13 cellular contexts compared by ENCODE assay signal in genomic region chr2:96071087-96071976, GRCh38. TPM values are rescaled to one million over a fixed set of nuclear protein-coding genes. Genes with fewer than 3 reads are reported as not detected.
A peak's percentile ranks its signal among the peaks of the same experiment; 100 is the strongest.
DNase-seq lines count a peak whose midpoint lies in the region; ATAC-seq and TF ChIP-seq lines count a peak whose summit lies in the region.
"Not testable (repeated sequence)": the region's sequence is repeated elsewhere in the genome, so short reads cannot be mapped to it uniquely, and the experiment has no call there.
"Had no signal": no experiment of that assay in that cellular context is flagged by ENCODE, and none has a peak within 500 bp of the region (broad histone marks: within the 10 kb centered on the region; RNA-seq: fewer than 3 reads in every experiment).

No MANE protein-coding gene starts in this region.

- not testable (repeated sequence) for H4K91ac ChIP-seq in H9 (ENCODE audit: insufficient read length, low read depth, low read length)

- H3K36me3 Mint-ChIP-seq in H9 (ENCODE audit: insufficient read depth in 1 of 3, low read depth in 3 of 3); activated CD4-positive, alpha-beta T cell treated with anti-CD3 and anti-CD28 coated beads, Interleukin-2, amount 10 ng/mL, durations not matched to agents 24 days and 14 days (ENCODE audit: low read depth); nephron progenitor cell (ENCODE audit: low read depth): not testable (repeated sequence)

- H3K14ac ChIP-seq in H9 (ENCODE audit: insufficient read depth, low read length), result not testable (repeated sequence)

- H3K36me3 ChIP-seq in psoas muscle (ENCODE audit: insufficient read depth in 1 of 2, low read depth in 1 of 2), result not testable (repeated sequence)

- H3K9me3 ChIP-seq in H9 (ENCODE audit: control insufficient read depth, low read depth, low read length); psoas muscle: not testable (repeated sequence)

- ATAC-seq in Right ventricle myocardium inferior (peak; percentile 63), psoas muscle (peak in 3 of 4 donors; percentile 43 to 70 (median 66))

- no CpG with 5 or more reads among the region's 16 CpGs for WGBS in H9 (ENCODE audit: extremely low coverage, insufficient read length, low lambda C conversion rate)
- 46 to 60% (median 50%) methylated on average over 15 to 16 of the region's 16 CpGs for WGBS in psoas muscle, 3 donors

- H3K27ac Mint-ChIP-seq in H9, result peak overlapping the region in 2 of 3 experiments; percentile 44 to 62; a peak in 4 of 7 replicates
- not testable (repeated sequence) for H3K27ac Mint-ChIP-seq in activated CD4-positive, alpha-beta T cell treated with anti-CD3 and anti-CD28 coated beads, Interleukin-2, amount 10 ng/mL, durations not matched to agents 24 days and 14 days
- H3K27ac Mint-ChIP-seq in nephron progenitor cell, result peak overlapping the region; percentile 25

- not testable (repeated sequence) for H3K23me2 ChIP-seq in H9 (ENCODE audit: insufficient read length, low read depth, low read length, poor library complexity, severe bottlenecking)

- not testable (repeated sequence) for H3T11ph ChIP-seq in H9 (ENCODE audit: low read length)

- H3K9me3 Mint-ChIP-seq in H9; activated CD4-positive, alpha-beta T cell treated with anti-CD3 and anti-CD28 coated beads, Interleukin-2, amount 10 ng/mL, durations not matched to agents 24 days and 14 days: not testable (repeated sequence)
- H3K9me3 Mint-ChIP-seq in nephron progenitor cell, result peaks cover 20% of the 10 kb centered on the region

- H3K56ac ChIP-seq in H9 (ENCODE audit: insufficient read length, low read depth, low read length), result not testable (repeated sequence)

- intact Hi-C loops in activated CD4-positive, alpha-beta T cell treated with anti-CD3 and anti-CD28 coated beads, Interleukin-2, amount 10 ng/mL, durations not matched to agents 24 days and 14 days (cut with micrococcal nuclease); psoas muscle (cut with DNase I): not testable (repeated sequence)
- intact Hi-C loops in Right ventricle myocardium inferior (cut with DNase I), result loop anchor here (5.0 kb wide), 1 partner anchor 41 kb away; no protein-coding TSS in a partner anchor

- not testable (repeated sequence) for H3K27ac ChIP-seq in H9 (ENCODE audit: insufficient read length, low read depth, low read length); psoas muscle
- H3K27ac ChIP-seq in layer of hippocampus (ENCODE audit: low read depth, low read length), result peak overlapping the region; percentile 77

- H3K18ac ChIP-seq in H9 (ENCODE audit: insufficient read length, low read depth, low read length), result not testable (repeated sequence)

- peaks cover 3 to 12% of the 10 kb centered on the region in 2 experiments for H3K4me1 Mint-ChIP-seq in H9
- H3K4me1 Mint-ChIP-seq in activated CD4-positive, alpha-beta T cell treated with anti-CD3 and anti-CD28 coated beads, Interleukin-2, amount 10 ng/mL, durations not matched to agents 24 days and 14 days, result not testable (repeated sequence)
- peaks cover 30% of the 10 kb centered on the region for H3K4me1 Mint-ChIP-seq in nephron progenitor cell

- not testable (repeated sequence) for H3K4me2 ChIP-seq in H9 (ENCODE audit: insufficient read depth, insufficient read length, low read length)

- H3K27me3 ChIP-seq in H9 (ENCODE audit: insufficient read depth, low read length); layer of hippocampus (ENCODE audit: control insufficient read depth, insufficient read depth, low read length); psoas muscle (ENCODE audit: insufficient read depth in 3 of 3, low read length in 2 of 3): not testable (repeated sequence)

- not testable (repeated sequence) for H4K20me1 ChIP-seq in H9 (ENCODE audit: control insufficient read depth, insufficient read depth, insufficient read length)

- H2AK5ac ChIP-seq in H9 (ENCODE audit: insufficient read length, low read length), result not testable (repeated sequence)

- H3K4me3 Mint-ChIP-seq in H9; activated CD4-positive, alpha-beta T cell treated with anti-CD3 and anti-CD28 coated beads, Interleukin-2, amount 10 ng/mL, durations not matched to agents 24 days and 14 days; nephron progenitor cell: not testable (repeated sequence)

- not testable (repeated sequence) for H2BK20ac ChIP-seq in H9 (ENCODE audit: low read depth, low read length, poor library complexity, severe bottlenecking)

- H4K5ac ChIP-seq in H9 (ENCODE audit: insufficient read length, low read depth, low read length), result not testable (repeated sequence)

- H2BK12ac ChIP-seq in H9 (ENCODE audit: insufficient read length, low read depth, low read length), result not testable (repeated sequence)

- not testable (repeated sequence) for TF ChIP-seq CTCF in H9 (conservative IDR thresholded peaks at IDR 0.05); nephron progenitor cell (IDR thresholded peaks at IDR 0.05); psoas muscle (IDR thresholded peaks at IDR 0.05)

- not testable (repeated sequence) for H2BK5ac ChIP-seq in H9 (ENCODE audit: insufficient read length, low read length)

- DNase-seq in H9, nephron progenitor cell, psoas muscle: not testable (repeated sequence)
- peak; percentile 46 for DNase-seq in activated CD4-positive, alpha-beta T cell treated with anti-CD3 and anti-CD28 coated beads, Interleukin-2, amount 10 ng/mL, durations not matched to agents 24 days and 14 days
- DNase-seq in cerebellar cortex (ENCODE audit: low spot score), result peak; percentile 73
- peak; percentile 23 for DNase-seq in Right ventricle myocardium inferior (ENCODE audit: missing footprints)

- H3K9ac ChIP-seq in H9 (ENCODE audit: extremely low read depth, insufficient read length, low read length), result not testable (repeated sequence)

- not testable (repeated sequence) for H3K4me1 ChIP-seq in H9 (ENCODE audit: insufficient read depth, low read length); psoas muscle

- H3K23ac ChIP-seq in H9 (ENCODE audit: insufficient read length, low read depth, low read length), result not testable (repeated sequence)

- H3K4me3 ChIP-seq in psoas muscle, result not testable (repeated sequence)

- H3K27me3 Mint-ChIP-seq in H9 (ENCODE audit: low read depth); activated CD4-positive, alpha-beta T cell treated with anti-CD3 and anti-CD28 coated beads, Interleukin-2, amount 10 ng/mL, durations not matched to agents 24 days and 14 days; nephron progenitor cell (ENCODE audit: low read depth, poor library complexity): not testable (repeated sequence)

- not testable (repeated sequence) for H2BK120ac ChIP-seq in H9 (ENCODE audit: low read depth, low read length, poor library complexity, severe bottlenecking)

- H2AFZ ChIP-seq in H9 (ENCODE audit: low read length), result not testable (repeated sequence)

- H2BK15ac ChIP-seq in H9 (ENCODE audit: low read depth, low read length), result not testable (repeated sequence)

- not testable (repeated sequence) for H3K79me2 ChIP-seq in H9 (ENCODE audit: insufficient read depth, low read length)

- H4K8ac ChIP-seq in H9 (replicated peaks; ENCODE audit: insufficient read length, low read depth, low read length), result not testable (repeated sequence)

- not testable (repeated sequence) for H3K79me1 ChIP-seq in H9 (ENCODE audit: insufficient read depth, low read depth, low read length, poor library complexity, severe bottlenecking)

- H3K4ac ChIP-seq in H9 (ENCODE audit: low read depth, low read length), result not testable (repeated sequence)

RNA-seq across cellular contexts. Expression of gene GPAT2, which starts 36.6 kb away (rescaled TPM):
- total RNA-seq in H9 (2021) (0.17 TPM in 1 of 2 replicates, not detected in the other), Right ventricle myocardium inferior (6.1 TPM), psoas muscle (1 to 10 TPM; 6.2 to 7.8 (median 6.7) TPM)
- total RNA-seq in activated CD4-positive, alpha-beta T cell treated with anti-CD3 and anti-CD28 coated beads, Interleukin-2, amount 10 ng/mL, durations not matched to agents 24 days and 14 days, result 20.4 and 22.6 TPM in 2 replicates
- polyA plus RNA-seq in psoas muscle, result 1 to 10 TPM; 3.2 to 6.9 (median 6.1) TPM
- total RNA-seq: Calu3, Daoy, PC-3, RPMI7951 had no signal

RNA-seq across cellular contexts. Expression of gene ADRA2B, which starts 45.0 kb away (rescaled TPM):
- total RNA-seq in H9 (2021) (2.7 TPM in 2 replicates), Right ventricle myocardium inferior (6.9 TPM), psoas muscle (1 to 10 TPM; 1.6 to 5.3 (median 2.8) TPM)
- total RNA-seq in activated CD4-positive, alpha-beta T cell treated with anti-CD3 and anti-CD28 coated beads, Interleukin-2, amount 10 ng/mL, durations not matched to agents 24 days and 14 days, result 0.21 TPM in 2 replicates
- 1 to 10 TPM; 1.7 to 2.1 (median 1.9) TPM for polyA plus RNA-seq in psoas muscle
- total RNA-seq: Calu3, Daoy, GM23248, PC-3, RPMI7951 had no signal
- polyA plus RNA-seq: CD8-positive, alpha-beta memory T cell; GM23248 had no signal
